ENCODE assay signal across 8 cellular contexts in the genomic region with DNA sequence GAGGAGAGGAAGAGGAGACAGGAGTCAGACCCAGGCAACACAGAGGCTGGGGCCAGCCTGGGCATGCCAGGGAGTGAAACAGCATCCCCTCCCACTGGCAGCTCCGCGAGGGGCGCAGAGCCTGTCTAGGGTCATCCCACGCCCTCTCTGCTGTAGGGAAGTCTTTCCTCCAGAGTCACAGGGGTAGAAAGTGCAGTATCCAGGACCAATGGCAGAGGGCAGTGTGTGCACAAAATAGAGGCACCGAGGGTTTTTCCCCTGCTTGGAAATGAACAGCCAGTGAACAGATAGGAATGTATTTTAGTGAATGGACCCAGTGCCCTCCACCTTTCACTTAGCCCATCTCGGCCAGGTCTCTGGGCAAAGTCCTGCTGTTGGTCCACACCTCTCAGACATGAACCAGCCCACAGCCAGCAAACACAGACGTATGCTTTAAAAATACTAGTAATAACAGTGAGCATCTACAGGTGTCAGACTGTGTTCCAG. TPM values are rescaled to one million over a fixed set of nuclear protein-coding genes. Genes with fewer than 3 reads are reported as not detected.
A peak's percentile ranks its signal among the peaks of the same experiment; 100 is the strongest.
DNase-seq lines count a peak whose midpoint lies in the region; ATAC-seq and TF ChIP-seq lines count a peak whose summit lies in the region.

No MANE protein-coding gene starts in this region.

- H3K4me3 ChIP-seq in AG09309 (ENCODE audit: control insufficient read depth, low read depth, low read length), result no peak overlapping the region
- no peak overlapping the region for H3K4me3 ChIP-seq in GM23248
- H3K4me3 ChIP-seq in right lobe of liver, result no peak overlapping the region

- no peak overlapping the region for H3K27ac ChIP-seq in GM23248
- no peak overlapping the region for H3K27ac ChIP-seq in right lobe of liver

- no peak for DNase-seq in AG09309 (ENCODE audit: low read depth)
- peak; percentile 81 for DNase-seq in GM23248
- peak; percentile 59 for DNase-seq in NCI-H345 treated with DMSO at 0.1 percent for 48 hours (lab: John Stamatoyannopoulos, UW; ENCODE audit: unreplicated experiment)
- peak; percentile 57 to 67 for DNase-seq in activated CD4-positive, alpha-beta T cell treated with anti-CD3 and anti-CD28 coated beads, Interleukin-2, amount 50 U/mL, for 4 hours
- peak; percentile 25 to 56 for DNase-seq in dermis microvascular lymphatic vessel endothelial cell (ENCODE audit: low read depth in 2 of 2)
- DNase-seq in right lobe of liver, result peak; percentile 57 to 71 (median 65)
- peak; percentile 29 to 55 (median 55) for DNase-seq in stimulated activated CD4-positive, alpha-beta T cell treated with anti-CD3 and anti-CD28 coated beads, TNF-alpha, amount 100 ng/mL, for 4 hours (ENCODE audit: low read depth in 3 of 3)
- no peak for DNase-seq in KG1 (lab: John Stamatoyannopoulos, UW)

- peaks cover 16% of the 10 kb centered on the region for H3K27me3 ChIP-seq in GM23248 (replicated peaks; ENCODE audit: insufficient read depth)
- H3K27me3 ChIP-seq in right lobe of liver, result no peaks in the 10 kb centered on the region

- in situ Hi-C loops in GM23248 (cut with MboI), result loop anchor here (5.0 to 10.0 kb wide), 2 partner anchors 284 to 402 kb away; no protein-coding TSS in a partner anchor

- no peaks in the 10 kb centered on the region for H3K36me3 ChIP-seq in GM23248 (ENCODE audit: low read depth)
- H3K36me3 ChIP-seq in right lobe of liver, result no peaks in the 10 kb centered on the region

- no peaks in the 10 kb centered on the region for H4K20me1 ChIP-seq in GM23248 (ENCODE audit: insufficient read depth)

- H2AFZ ChIP-seq in GM23248, result no peak overlapping the region

- H3K4me1 ChIP-seq in GM23248 (ENCODE audit: insufficient read depth) (no peaks in the 10 kb centered on the region), right lobe of liver (no peaks in the 10 kb centered on the region)

- intact Hi-C loops in right lobe of liver (cut with DNase I), result no loop called here

- H3K9me3 ChIP-seq in GM23248 (ENCODE audit: low read depth), result no peaks in the 10 kb centered on the region
- no peaks in the 10 kb centered on the region for H3K9me3 ChIP-seq in right lobe of liver

- H3K79me2 ChIP-seq in GM23248 (ENCODE audit: insufficient read depth), result no peaks in the 10 kb centered on the region

- WGBS in GM23248 (ENCODE audit: low coverage in 1 of 2, low lambda C conversion rate in 2 of 2, missing lambda C conversion rate in 2 of 2), 2 experiments, result 2% methylated on average over 7 of the region's 7 CpGs
- 7% methylated on average over 6 of the region's 7 CpGs for WGBS in right lobe of liver (ENCODE audit: insufficient coverage, low coverage, low lambda C conversion rate, missing lambda C conversion rate)

- H3K4me2 ChIP-seq in GM23248 (ENCODE audit: unreplicated experiment), result no peak overlapping the region

- H3K9ac ChIP-seq in GM23248, result no peak overlapping the region

- TF ChIP-seq POLR2A in right lobe of liver (IDR thresholded peaks at IDR 0.05), result no peak

- no peaks in the 10 kb centered on the region for H3K9me2 ChIP-seq in GM23248 (ENCODE audit: insufficient read depth)

- TF ChIP-seq CTCF in AG09309 (IDR thresholded peaks at IDR 0.05; ENCODE audit: control insufficient read depth, insufficient read depth, low read depth, low read length, missing control alignments), result peak; percentile 82
- peak; percentile 66 to 78 (median 70) for TF ChIP-seq CTCF in right lobe of liver (IDR thresholded peaks at IDR 0.05)

- peak; percentile 95 to 99 (median 97) for ATAC-seq in right lobe of liver

- H3F3A ChIP-seq in GM23248 (ENCODE audit: insufficient read depth), result no peaks in the 10 kb centered on the region

RNA-seq across cellular contexts. Expression of a gene that starts 9.4 kb away (rescaled TPM):
- total RNA-seq in GM23248 (2014; rRNA removed; shearing (Covaris generic)), result not detected in 2 replicates
- not detected in 2 replicates for polyA plus RNA-seq in GM23248 (2016; fragmentation: Nextera tagmentation; extraction: Ambion mirVana)
- total RNA-seq in dermis microvascular lymphatic vessel endothelial cell (not detected in 2 replicates), right lobe of liver (not detected)

RNA-seq across cellular contexts. Expression of a gene that starts 18.2 kb away (rescaled TPM):
- total RNA-seq in GM23248 (2014; rRNA removed; shearing (Covaris generic)), result not detected in 2 replicates
- not detected in 2 replicates for polyA plus RNA-seq in GM23248 (2016; fragmentation: Nextera tagmentation; extraction: Ambion mirVana)
- total RNA-seq in dermis microvascular lymphatic vessel endothelial cell (not detected in 2 replicates), right lobe of liver (not detected)

RNA-seq across cellular contexts. Expression of a gene that starts 30.1 kb away (rescaled TPM):
- not detected in 2 replicates for total RNA-seq in GM23248 (2014; rRNA removed; shearing (Covaris generic))
- not detected in 2 replicates for polyA plus RNA-seq in GM23248 (2016; fragmentation: Nextera tagmentation; extraction: Ambion mirVana)
- total RNA-seq in dermis microvascular lymphatic vessel endothelial cell (not detected in 2 replicates), right lobe of liver (not detected)

RNA-seq across cellular contexts. Expression of a gene that starts 35.3 kb away (rescaled TPM):
- total RNA-seq in GM23248 (2014; rRNA removed; shearing (Covaris generic)), result not detected in 2 replicates
- not detected in 2 replicates for polyA plus RNA-seq in GM23248 (2016; fragmentation: Nextera tagmentation; extraction: Ambion mirVana)
- total RNA-seq in dermis microvascular lymphatic vessel endothelial cell, result not detected in 2 replicates
- total RNA-seq in right lobe of liver, result not detected

Comparison
In these comparisons a context has a peak if more than half of its experiments do, and no peak if none do; other contexts are left out.
1. DNase-seq: peak in GM23248 (single experiment), NCI-H345 treated with DMSO at 0.1 percent for 48 hours (single experiment), activated CD4-positive, alpha-beta T cell treated with anti-CD3 and anti-CD28 coated beads, Interleukin-2, amount 50 U/mL, for 4 hours (2 of 2), dermis microvascular lymphatic vessel endothelial cell (2 of 2), right lobe of liver (3 of 3) and stimulated activated CD4-positive, alpha-beta T cell treated with anti-CD3 and anti-CD28 coated beads, TNF-alpha, amount 100 ng/mL, for 4 hours (3 of 3); none in AG09309 (single experiment) and KG1 (single experiment).